Comparison of ENCODE assay signal across 25 cellular contexts in genomic region chr15:58279106-58279505, GRCh38.
"Had no signal": no experiment of that assay in that cellular context is flagged by ENCODE, and none has a peak within 500 bp of the region (broad histone marks: within the 10 kb centered on the region; RNA-seq: fewer than 3 reads in every experiment).

No MANE protein-coding gene starts in this region.

- H3K36me3 Mint-ChIP-seq: activated CD4-positive, alpha-beta memory T cell treated with anti-CD3 and anti-CD28 coated beads for 36 hours; activated naive CD4-positive, alpha-beta T cell treated with anti-CD3 and anti-CD28 coated beads, Interleukin-2, amount 50 U/mL, for 72 hours had no signal

- H3K36me3 ChIP-seq: ascending aorta had no signal

- H3K4me1 ChIP-seq: ascending aorta, body of pancreas had no signal

- H3K9me3 ChIP-seq: ascending aorta, body of pancreas had no signal

- H3K4me1 Mint-ChIP-seq: activated B cell treated with CpG ODN at 0.5 μM for 24 hours; activated CD4-positive, alpha-beta T cell treated with anti-CD3 and anti-CD28 coated beads, Interleukin-2, amount 10 ng/mL, durations not matched to agents 7 days and 5 days; activated naive CD8-positive, alpha-beta T cell treated with anti-CD3 and anti-CD28 coated beads, Interleukin-2, amount 50 U/mL, for 24 hours; central memory CD8-positive, alpha-beta T cell had no signal

- H3K4me3 Mint-ChIP-seq: activated B cell treated with CpG ODN at 0.5 μM for 24 hours; activated CD4-positive, alpha-beta memory T cell treated with anti-CD3 and anti-CD28 coated beads for 36 hours; activated CD4-positive, alpha-beta T cell treated with anti-CD3 and anti-CD28 coated beads, Interleukin-2, amount 10 ng/mL, durations not matched to agents 7 days and 5 days; activated naive CD8-positive, alpha-beta T cell treated with anti-CD3 and anti-CD28 coated beads, Interleukin-2, amount 50 U/mL, for 24 hours; activated T-cell treated with anti-CD3 and anti-CD28 coated beads, Interleukin-2, amount 50 U/mL, for 4 hours; central memory CD8-positive, alpha-beta T cell; T-helper 1 cell treated with Interleukin-12 subunit alpha and Interleukin-12 subunit beta and Interleukin-4 antibody, amounts not matched to agents 30 μg/mL and 1 μg/mL, for 36 hours had no signal

- DNase-seq: activated B cell treated with CpG ODN at 0.5 μM for 24 hours; activated CD4-positive, alpha-beta memory T cell treated with anti-CD3 and anti-CD28 coated beads for 36 hours; activated CD4-positive, alpha-beta T cell treated with anti-CD3 and anti-CD28 coated beads for 1 hour; activated CD4-positive, alpha-beta T cell treated with anti-CD3 and anti-CD28 coated beads, Interleukin-2, amount 10 ng/mL, durations not matched to agents 7 days and 5 days; activated CD8-positive, alpha-beta memory T cell treated with anti-CD3 and anti-CD28 coated beads for 24 hours; activated effector memory CD4-positive, alpha-beta T cell treated with anti-CD3 and anti-CD28 coated beads, Interleukin-2, amount 50 U/mL, for 16 hours; activated naive CD4-positive, alpha-beta T cell treated with Interleukin-2 at 50 U/mL for 16 hours; activated naive CD8-positive, alpha-beta T cell treated with anti-CD3 and anti-CD28 coated beads, Interleukin-2, amount 50 U/mL, for 24 hours; activated T-cell treated with anti-CD3 and anti-CD28 coated beads, Interleukin-2, amount 50 U/mL, for 4 hours; amniotic stem cell; body of pancreas; Kasumi-1; KBM-7; NCI-H1048; NCI-H146; NCI-H1930; NCI-H2107; NCI-H2171 treated with DMSO at 0.1 percent for 48 hours; NCI-H69; PC-3; SHP77 treated with DMSO at 0.1 percent for 48 hours had no signal

- ATAC-seq: activated naive CD4-positive, alpha-beta T cell treated with anti-CD3 and anti-CD28 coated beads, Interleukin-2, amount 50 U/mL, for 72 hours; activated naive CD8-positive, alpha-beta T cell treated with anti-CD3 and anti-CD28 coated beads, Interleukin-2, amount 50 U/mL, for 24 hours; activated T-cell treated with anti-CD3 and anti-CD28 coated beads, Interleukin-2, amount 50 U/mL, for 4 hours; body of pancreas; PC-3 had no signal

- H3K27me3 ChIP-seq: ascending aorta, body of pancreas had no signal

- H3K27ac Mint-ChIP-seq: activated B cell treated with CpG ODN at 0.5 μM for 24 hours; activated CD4-positive, alpha-beta memory T cell treated with anti-CD3 and anti-CD28 coated beads for 36 hours; activated CD4-positive, alpha-beta T cell treated with anti-CD3 and anti-CD28 coated beads, Interleukin-2, amount 10 ng/mL, durations not matched to agents 7 days and 5 days; activated naive CD4-positive, alpha-beta T cell treated with anti-CD3 and anti-CD28 coated beads, Interleukin-2, amount 50 U/mL, for 72 hours; activated naive CD8-positive, alpha-beta T cell treated with anti-CD3 and anti-CD28 coated beads, Interleukin-2, amount 50 U/mL, for 24 hours; T-helper 1 cell treated with Interleukin-12 subunit alpha and Interleukin-12 subunit beta and Interleukin-4 antibody, amounts not matched to agents 30 μg/mL and 1 μg/mL, for 36 hours had no signal

- H3K27ac ChIP-seq: ascending aorta, body of pancreas had no signal

- H3K9me3 Mint-ChIP-seq: activated B cell treated with CpG ODN at 0.5 μM for 24 hours; activated CD4-positive, alpha-beta memory T cell treated with anti-CD3 and anti-CD28 coated beads for 36 hours; activated CD4-positive, alpha-beta T cell treated with anti-CD3 and anti-CD28 coated beads, Interleukin-2, amount 10 ng/mL, durations not matched to agents 7 days and 5 days; activated naive CD4-positive, alpha-beta T cell treated with anti-CD3 and anti-CD28 coated beads, Interleukin-2, amount 50 U/mL, for 72 hours; activated naive CD8-positive, alpha-beta T cell treated with anti-CD3 and anti-CD28 coated beads, Interleukin-2, amount 50 U/mL, for 24 hours; activated T-cell treated with anti-CD3 and anti-CD28 coated beads, Interleukin-2, amount 50 U/mL, for 4 hours; central memory CD8-positive, alpha-beta T cell; T-helper 1 cell treated with Interleukin-12 subunit alpha and Interleukin-12 subunit beta and Interleukin-4 antibody, amounts not matched to agents 30 μg/mL and 1 μg/mL, for 36 hours had no signal

- H3K4me3 ChIP-seq: ascending aorta, body of pancreas had no signal
